Comparison of ENCODE assay signal across 25 cellular contexts in genomic region chr11:9310485-9310884, GRCh38. TPM values are rescaled to one million over a fixed set of nuclear protein-coding genes. Genes with fewer than 3 reads are reported as not detected.
DNase-seq lines count a peak whose midpoint lies in the region; ATAC-seq and TF ChIP-seq lines count a peak whose summit lies in the region.
"Had no signal": no experiment of that assay in that cellular context is flagged by ENCODE, and none has a peak within 500 bp of the region (broad histone marks: within the 10 kb centered on the region; RNA-seq: fewer than 3 reads in every experiment).

No MANE protein-coding gene starts in this region.

- H3K4me1 Mint-ChIP-seq in GM23338: peaks cover 26% of the 10 kb centered on the region
- peaks cover 46% of the 10 kb centered on the region for H3K4me1 Mint-ChIP-seq in HFFc6 (ENCODE audit: low read depth)
- peaks cover 19% of the 10 kb centered on the region for H3K4me1 Mint-ChIP-seq in endodermal cell

- peaks cover 13% of the 10 kb centered on the region for H3K79me1 ChIP-seq in trophoblast cell (ENCODE audit: low read length)

- no peak overlapping the region for H4K12ac ChIP-seq in trophoblast cell (ENCODE audit: low read depth, low read length)

- peaks cover 13% of the 10 kb centered on the region for H3K36me3 Mint-ChIP-seq in GM23338 (ENCODE audit: low read depth)
- peaks cover 30% of the 10 kb centered on the region for H3K36me3 Mint-ChIP-seq in HFFc6 (ENCODE audit: low read depth)
- H3K36me3 Mint-ChIP-seq in endodermal cell (ENCODE audit: low read depth): peaks cover 16% of the 10 kb centered on the region

- H3K27me3 ChIP-seq in GM23338 (ENCODE audit: insufficient read depth) (no peaks in the 10 kb centered on the region), endodermal cell (ENCODE audit: control insufficient read depth, insufficient read depth, low read length, poor library complexity, severe bottlenecking) (no peaks in the 10 kb centered on the region), trophoblast cell (ENCODE audit: insufficient read depth, low read length) (no peaks in the 10 kb centered on the region), suprapubic skin (no peaks in the 10 kb centered on the region)
- H3K27me3 ChIP-seq: BE2C had no signal

- TF ChIP-seq EP300 in suprapubic skin (IDR thresholded peaks at IDR 0.05): no peak

- ATAC-seq in GM23338: no peak
- ATAC-seq in GM21576 (IDR thresholded peaks at IDR 0.05; ENCODE audit: unreplicated experiment): no peak
- ATAC-seq in GM19035 (IDR thresholded peaks at IDR 0.05; ENCODE audit: unreplicated experiment): no peak
- ATAC-seq: Panc1 had no signal

- H3K79me2 ChIP-seq in GM23338 (replicated peaks; ENCODE audit: insufficient read depth) (peaks cover 87% of the 10 kb centered on the region), trophoblast cell (ENCODE audit: control insufficient read depth, insufficient read depth, low read length, poor library complexity) (peaks cover 25% of the 10 kb centered on the region)

- H3K27me3 Mint-ChIP-seq in GM23338 (ENCODE audit: insufficient read depth, low read depth, poor library complexity) (peaks cover 4% of the 10 kb centered on the region), HFFc6 (ENCODE audit: insufficient read depth) (no peaks in the 10 kb centered on the region), endodermal cell (ENCODE audit: insufficient read depth) (no peaks in the 10 kb centered on the region)

- H3K4me1 ChIP-seq in GM23338 (ENCODE audit: insufficient read depth) (peaks cover 17% of the 10 kb centered on the region), endodermal cell (ENCODE audit: control insufficient read depth, insufficient read depth, low read length) (peaks cover 3% of the 10 kb centered on the region), trophoblast cell (ENCODE audit: control insufficient read depth in 1 of 2, insufficient read depth in 2 of 2, low read length in 2 of 2) (peaks cover 9 to 10% of the 10 kb centered on the region in 2 experiments), suprapubic skin (peaks cover 24% of the 10 kb centered on the region)

- no peak overlapping the region for H2AFZ ChIP-seq in GM23338
- no peak overlapping the region for H2AFZ ChIP-seq in trophoblast cell (ENCODE audit: insufficient read depth, low read length, poor library complexity)

- no peak overlapping the region for H2BK5ac ChIP-seq in trophoblast cell (ENCODE audit: low read depth, low read length, poor library complexity)

- no peak for TF ChIP-seq POLR2A in suprapubic skin (IDR thresholded peaks at IDR 0.05)

- TF ChIP-seq CTCF in GM23338 (conservative IDR thresholded peaks at IDR 0.05; ENCODE audit: low read depth in 2 of 2) (no peak), HFFc6 (IDR thresholded peaks at IDR 0.05) (no peak), endodermal cell (conservative IDR thresholded peaks at IDR 0.05) (no peak), suprapubic skin (IDR thresholded peaks at IDR 0.05) (no peak)

- 0 out of 2 replicates have a peak overlapping the region, but pooled peaks have one; percentile 15 for H3K27ac Mint-ChIP-seq in GM23338
- 0 out of 2 replicates have a peak overlapping the region, but pooled peaks have one; percentile 27 for H3K27ac Mint-ChIP-seq in HFFc6
- H3K27ac Mint-ChIP-seq in endodermal cell: no peak overlapping the region

- no peak overlapping the region for H2BK12ac ChIP-seq in trophoblast cell (ENCODE audit: low read length)

- no peak for DNase-seq in GM23338 (ENCODE audit: low spot score)
- no peak for DNase-seq in HFFc6
- no peak for DNase-seq in endodermal cell
- no peak for DNase-seq in trophoblast cell
- DNase-seq in suprapubic skin (ENCODE audit: low spot score in 2 of 2): no peak
- DNase-seq: BE2C, DMS153, DND-41, H7, IMR-90, NCI-H1092, NCI-H1436, NCI-H187, NCI-H2081 treated with DMSO at 0.1 percent for 48 hours, NCI-H2171, NCI-H226, NCI-H510A, NCI-H69, SHP77 had no signal

- no peak overlapping the region for H4K8ac ChIP-seq in trophoblast cell (ENCODE audit: low read depth, low read length)

- no peaks in the 10 kb centered on the region for H3K9me2 ChIP-seq in GM23338 (ENCODE audit: insufficient read depth)

- H3K36me3 ChIP-seq in GM23338 (ENCODE audit: insufficient read depth): no peaks in the 10 kb centered on the region
- peaks cover 23% of the 10 kb centered on the region for H3K36me3 ChIP-seq in endodermal cell (ENCODE audit: control insufficient read depth, insufficient read depth, low read length)
- H3K36me3 ChIP-seq in trophoblast cell (ENCODE audit: control insufficient read depth in 1 of 2, insufficient read depth in 2 of 2, low read length in 2 of 2): peaks cover 3 to 5% of the 10 kb centered on the region in 2 experiments
- H3K36me3 ChIP-seq in suprapubic skin: no peaks in the 10 kb centered on the region
- H3K36me3 ChIP-seq: BE2C had no signal

- no peaks in the 10 kb centered on the region for H3K9me3 ChIP-seq in endodermal cell (ENCODE audit: control insufficient read depth, low read length)
- H3K9me3 ChIP-seq in trophoblast cell (ENCODE audit: insufficient read depth, low read depth, low read length): no peaks in the 10 kb centered on the region
- no peaks in the 10 kb centered on the region for H3K9me3 ChIP-seq in suprapubic skin
- H3K9me3 ChIP-seq: BE2C had no signal

- no peak overlapping the region for H3K23ac ChIP-seq in trophoblast cell (ENCODE audit: low read length)

- H3F3A ChIP-seq in GM23338 (replicated peaks; ENCODE audit: low read depth): peaks cover 9% of the 10 kb centered on the region; the same call in 1 of the 2 replicates

- H4K91ac ChIP-seq in trophoblast cell (ENCODE audit: low read depth, low read length): no peak overlapping the region

- H3K4me3 Mint-ChIP-seq in GM23338 (no peak overlapping the region), HFFc6 (no peak overlapping the region), endodermal cell (no peak overlapping the region)
- H3K4me3 Mint-ChIP-seq: CD14-positive monocyte had no signal

- H3K4me2 ChIP-seq in GM23338 (no peak overlapping the region), trophoblast cell (ENCODE audit: low read length) (no peak overlapping the region)
- H3K4me2 ChIP-seq: KMS-11 had no signal

- no peak overlapping the region for H3K14ac ChIP-seq in trophoblast cell (ENCODE audit: low read length)

- H3K4me3 ChIP-seq in GM23338: no peak overlapping the region
- peak overlapping the region; percentile 99 for H3K4me3 ChIP-seq in endodermal cell (ENCODE audit: low read length)
- no peak overlapping the region for H3K4me3 ChIP-seq in trophoblast cell (ENCODE audit: low read depth, low read length)
- H3K4me3 ChIP-seq in suprapubic skin: no peak overlapping the region

- H3K27ac ChIP-seq in GM23338 (ENCODE audit: low read depth): no peak overlapping the region
- no peak overlapping the region for H3K27ac ChIP-seq in endodermal cell (ENCODE audit: low read depth, low read length)
- H3K27ac ChIP-seq in trophoblast cell (ENCODE audit: low read depth, low read length): no peak overlapping the region
- H3K27ac ChIP-seq in suprapubic skin: no peak overlapping the region
- H3K27ac ChIP-seq: KMS-11, RWPE1 had no signal

- 88 to 97% methylated on average over 2 to 3 of the region's 3 CpGs for WGBS in endodermal cell (ENCODE audit: insufficient coverage in 1 of 2, insufficient read length in 1 of 2), 2 experiments
- WGBS in trophoblast cell (ENCODE audit: extremely low coverage, insufficient coverage, insufficient read length): no CpG with 5 or more reads among the region's 3 CpGs
- 86% methylated on average over 3 of the region's 3 CpGs for WGBS in suprapubic skin

- H2AK5ac ChIP-seq in trophoblast cell (ENCODE audit: low read length): no peak overlapping the region

- H3K9me3 Mint-ChIP-seq in GM23338: peaks cover 3% of the 10 kb centered on the region; the same call in 2 of the 3 replicates
- no peaks in the 10 kb centered on the region; the same call in 1 of the 2 replicates for H3K9me3 Mint-ChIP-seq in HFFc6
- peaks cover 2% of the 10 kb centered on the region for H3K9me3 Mint-ChIP-seq in endodermal cell

- H3K4ac ChIP-seq in trophoblast cell (ENCODE audit: low read depth, low read length): peak overlapping the region; percentile 78

- no peak overlapping the region for H3K18ac ChIP-seq in trophoblast cell (ENCODE audit: low read length)

- H3K9ac ChIP-seq in endodermal cell (ENCODE audit: extremely low read depth, low read length, poor library complexity, severe bottlenecking): no peak overlapping the region
- no peak overlapping the region for H3K9ac ChIP-seq in trophoblast cell (ENCODE audit: low read length)
- H3K9ac ChIP-seq: KMS-11 had no signal

- H4K20me1 ChIP-seq in GM23338 (replicated peaks; ENCODE audit: insufficient read depth): peaks cover 31% of the 10 kb centered on the region

- H2BK120ac ChIP-seq in trophoblast cell (ENCODE audit: insufficient read depth, low read length, poor library complexity): no peak overlapping the region

TF ChIP-seq in GM23338, 12 proteins besides CTCF, POLR2A, EP300 and RAD21 (continues in another document):
- TF ChIP-seq ETS1 (IDR thresholded peaks at IDR 0.05): no peak
- no peak for TF ChIP-seq ZNF331 (CRISPR knock-in tag; IDR thresholded peaks at IDR 0.05; ENCODE audit: low read depth)
- no peak for TF ChIP-seq EZH2phosphoT487 (IDR thresholded peaks at IDR 0.05; ENCODE audit: unreplicated experiment)

RNA-seq across cellular contexts. Expression of gene TMEM41B, which starts 3.9 kb away (rescaled TPM):
- 53.8 and 75.9 TPM in 2 replicates for total RNA-seq in GM23338 (2014; rRNA removed; shearing (Covaris generic))
- polyA plus RNA-seq in GM23338 (2016; fragmentation: Nextera tagmentation; extraction: Ambion mirVana): 31.8 and 34.4 TPM in 2 replicates
- total RNA-seq in HFFc6 (2021; fragmentation: NEBNext Ultra II Directional; extraction: Animal tissue kit (Norgen Biotek cat#: 25700)): 10 to 100 TPM; 30.5 to 35.3 (median 32.6) TPM
- total RNA-seq in endodermal cell (10 to 100 TPM; 67.8 to 68.0 TPM), suprapubic skin (10 to 100 TPM; 30.1 to 72.3 (median 34.3) TPM)
- polyA plus RNA-seq in endodermal cell (2013, experiment 1 of 2): 47.2 TPM
- polyA plus RNA-seq in endodermal cell (2013, experiment 2 of 2): 40.9 TPM
- polyA plus RNA-seq in trophoblast cell (2013): 67.0 and 71.4 TPM in 2 replicates

RNA-seq across cellular contexts. Expression of gene DENND5A, which starts 45.3 kb away (rescaled TPM):
- total RNA-seq in GM23338 (2014; rRNA removed; shearing (Covaris generic)): 49.1 and 56.3 TPM in 2 replicates
- polyA plus RNA-seq in GM23338 (2016; fragmentation: Nextera tagmentation; extraction: Ambion mirVana): 25.6 and 28.1 TPM in 2 replicates
- 100 to 1,000 TPM in 1 of 6 experiments, 10 to 100 TPM in 5; 82.0 to 106 (median 92.8) TPM for total RNA-seq in HFFc6 (2021; fragmentation: NEBNext Ultra II Directional; extraction: Animal tissue kit (Norgen Biotek cat#: 25700))
- total RNA-seq in endodermal cell: 100 to 1,000 TPM; 119 to 171 TPM
- polyA plus RNA-seq in endodermal cell (2013, experiment 1 of 2): 97.0 TPM
- polyA plus RNA-seq in endodermal cell (2013, experiment 2 of 2): 94.8 TPM
- polyA plus RNA-seq in trophoblast cell (2013): 57.3 and 58.2 TPM in 2 replicates
- total RNA-seq in suprapubic skin: 10 to 100 TPM; 30.4 to 52.9 (median 36.4) TPM
